Comparison of ENCODE assay signal across 19 cellular contexts in genomic region chr18:14949800-14950415, GRCh38.
A peak's percentile ranks its signal among the peaks of the same experiment; 100 is the strongest.
DNase-seq lines count a peak whose midpoint lies in the region; ATAC-seq and TF ChIP-seq lines count a peak whose summit lies in the region.
"Had no signal": no experiment of that assay in that cellular context is flagged by ENCODE, and none has a peak within 500 bp of the region (broad histone marks: within the 10 kb centered on the region; RNA-seq: fewer than 3 reads in every experiment).

No MANE protein-coding gene starts in this region.

- no peak for TF ChIP-seq CTCF in hepatocyte (IDR thresholded peaks at IDR 0.05; ENCODE audit: poor library complexity)

- no peaks in the 10 kb centered on the region for H3K9me3 ChIP-seq in hepatocyte (ENCODE audit: low read depth)

- H3K4me3 ChIP-seq in hepatocyte, result no peak overlapping the region

- DNase-seq in NCI-H748 (lab: John Stamatoyannopoulos, UW; ENCODE audit: unreplicated experiment) (peak; percentile 37), NCI-H748 treated with DMSO at 0.1 percent for 48 hours (lab: John Stamatoyannopoulos, UW) (no peak), RPMI7951 (ENCODE audit: low read depth) (peak; percentile 15), kidney glomerular epithelial cell (lab: John Stamatoyannopoulos, UW) (peak; percentile 74), hepatocyte (ENCODE audit: low spot score) (no peak), NCI-H2227 (lab: John Stamatoyannopoulos, UW; ENCODE audit: unreplicated experiment) (no peak), nucleus accumbens (lab: John Stamatoyannopoulos, UW) (no peak)
- DNase-seq: AML-193, DMS79 treated with DMSO at 0.1 percent for 48 hours, H9, IMR-90, Karpas-422, MM.1S, NCI-H1105, NCI-H2081 treated with DMSO at 0.1 percent for 48 hours, NCI-H82 had no signal

- H3K4me1 ChIP-seq in hepatocyte (ENCODE audit: insufficient read depth), result no peaks in the 10 kb centered on the region

- H3K79me2 ChIP-seq in hepatocyte, result no peaks in the 10 kb centered on the region

- no peak for ATAC-seq in HG03097 (IDR thresholded peaks at IDR 0.05; ENCODE audit: low FRiP score, unreplicated experiment)

- no peaks in the 10 kb centered on the region for H3K27me3 ChIP-seq in hepatocyte

- no peak overlapping the region for H3K27ac ChIP-seq in hepatocyte
- H3K27ac ChIP-seq: 22Rv1, C4-2B had no signal

- no peaks in the 10 kb centered on the region for H3K36me3 ChIP-seq in hepatocyte (replicated peaks; ENCODE audit: insufficient read depth, low read depth)

- no peaks in the 10 kb centered on the region for H4K20me1 ChIP-seq in hepatocyte (ENCODE audit: insufficient read depth, poor library complexity, severe bottlenecking)

- H3K4me2 ChIP-seq in hepatocyte, result no peak overlapping the region

- no peak overlapping the region for H2AFZ ChIP-seq in hepatocyte

- no peaks in the 10 kb centered on the region for H3K9me2 ChIP-seq in hepatocyte (replicated peaks; ENCODE audit: insufficient read depth)

- WGBS in hepatocyte (ENCODE audit: low lambda C conversion rate, missing lambda C conversion rate), result 53% methylated on average over 5 of the region's 5 CpGs

Comparison
In these comparisons a context has a peak if more than half of its experiments do, and no peak if none do; other contexts are left out.
1. DNase-seq: peak in NCI-H748 (single experiment), RPMI7951 (single experiment) and kidney glomerular epithelial cell (single experiment); none in NCI-H748 treated with DMSO at 0.1 percent for 48 hours (single experiment), hepatocyte (single experiment), NCI-H2227 (single experiment) and nucleus accumbens (0 of 56).